8 cellular contexts compared by ENCODE assay signal in genomic region chr9:127877566-127877998, GRCh38. TPM values are rescaled to one million over a fixed set of nuclear protein-coding genes. Genes with fewer than 3 reads are reported as not detected.
DNase-seq lines count a peak whose midpoint lies in the region; ATAC-seq, FAIRE-seq and TF ChIP-seq lines count a peak whose summit lies in the region.

Gene AK1, minus strand, starts transcription at chr9:127877675. Its CDS starts 3,058 bp downstream, at chr9:127874617.

- DNase-seq in CD8-positive, alpha-beta T cell, result no peak
- DNase-seq in LNCaP clone FGC (ENCODE audit: low read depth) (no peak), fibroblast of peridontal ligament (ENCODE audit: extremely low read depth) (peak; percentile 39), urothelium cell line (ENCODE audit: low spot score) (peak; percentile 76)

- H3K4me1 ChIP-seq in CD8-positive, alpha-beta T cell (ENCODE audit: insufficient read depth, low read length), result peaks cover 10% of the 10 kb centered on the region
- peaks cover 11 to 50% of the 10 kb centered on the region in 2 donors for H3K4me1 ChIP-seq in muscle layer of duodenum (ENCODE audit: control insufficient read depth in 1 of 2, insufficient read depth in 2 of 2, low read length in 2 of 2)

- H3K4me3 ChIP-seq in CD8-positive, alpha-beta T cell (ENCODE audit: low read depth, low read length), result no peak within 1 kb of the TSS
- H3K4me3 ChIP-seq in LNCaP clone FGC (ENCODE audit: low read depth, low read length), result peak within 1 kb of the TSS; percentile 65
- peak within 1 kb of the TSS; percentile 60 to 68 for H3K4me3 ChIP-seq in muscle layer of duodenum (ENCODE audit: low read depth in 1 of 2, low read length in 2 of 2)

- intact Hi-C loops in CD8-positive, alpha-beta T cell (cut with DNase I, micrococcal nuclease), result no loop called here

- H3K27ac Mint-ChIP-seq in CD8-positive, alpha-beta T cell, result no peak within 1 kb of the TSS

- no peaks in the 10 kb centered on the region for H3K36me3 ChIP-seq in CD8-positive, alpha-beta T cell (ENCODE audit: insufficient read depth, low read length)
- H3K36me3 ChIP-seq in muscle layer of duodenum (ENCODE audit: control insufficient read depth in 1 of 2, insufficient read depth in 2 of 2, low read length in 2 of 2), result peaks cover 0 to 4% of the 10 kb centered on the region in 2 donors

- FAIRE-seq in urothelium cell line (lab: Jason Lieb, UNC), result no peak

- no peaks in the 10 kb centered on the region for H3K9me3 Mint-ChIP-seq in CD8-positive, alpha-beta T cell

- H3K9me3 ChIP-seq in CD8-positive, alpha-beta T cell (ENCODE audit: low read length), result no peaks in the 10 kb centered on the region
- H3K9me3 ChIP-seq in muscle layer of duodenum (ENCODE audit: control insufficient read depth in 1 of 2, low read length in 2 of 2), result no peaks in the 10 kb centered on the region

- POLR2A ChIA-PET in CD8-positive, alpha-beta T cell (lab: Charles Lee), result interaction anchor here (1.3 kb wide), 1 partner anchor 13 kb away, joined by 3 read pairs; no protein-coding TSS in a partner anchor

- H3K27me3 Mint-ChIP-seq in CD8-positive, alpha-beta T cell (ENCODE audit: low read depth), result peaks cover 9% of the 10 kb centered on the region

- H3K4me1 Mint-ChIP-seq in CD8-positive, alpha-beta T cell (ENCODE audit: low read depth), result peaks cover 4% of the 10 kb centered on the region

- CTCF ChIA-PET in CD8-positive, alpha-beta T cell (lab: Charles Lee), result interaction anchor here (1.2 to 2.5 kb wide), 3 partner anchors 8 to 143 kb away, joined by 3 to 12 read pairs (median 10); partner anchors contain the start of gene TOR2A

- no peaks in the 10 kb centered on the region for H3K27me3 ChIP-seq in CD8-positive, alpha-beta T cell (ENCODE audit: insufficient read depth, low read length)
- H3K27me3 ChIP-seq in muscle layer of duodenum (ENCODE audit: low read depth, low read length), result no peaks in the 10 kb centered on the region

- H3K4me3 Mint-ChIP-seq in CD8-positive, alpha-beta T cell, result peak within 1 kb of the TSS; percentile 32

- no peak for TF ChIP-seq CTCF in CD8-positive, alpha-beta T cell (IDR thresholded peaks at IDR 0.05)
- TF ChIP-seq CTCF in LNCaP clone FGC (IDR thresholded peaks at IDR 0.05; ENCODE audit: control insufficient read depth, extremely low read depth, insufficient read depth) (no peak), VCaP (conservative IDR thresholded peaks at IDR 0.05) (no peak)

- ATAC-seq in CD8-positive, alpha-beta T cell, result no peak
- ATAC-seq in HG03521 (IDR thresholded peaks at IDR 0.05; ENCODE audit: unreplicated experiment) (no peak), HG02981 (IDR thresholded peaks at IDR 0.05; ENCODE audit: unreplicated experiment) (no peak)

- no peak within 1 kb of the TSS for H3K27ac ChIP-seq in CD8-positive, alpha-beta T cell (ENCODE audit: low read depth, low read length)
- H3K27ac ChIP-seq in VCaP (peak within 1 kb of the TSS; percentile 83), muscle layer of duodenum (ENCODE audit: low read length) (peak within 1 kb of the TSS; percentile 39)

- H3K36me3 Mint-ChIP-seq in CD8-positive, alpha-beta T cell, result peaks cover 2% of the 10 kb centered on the region

RNA-seq across cellular contexts. Expression of gene AK1, which starts in this region (rescaled TPM):
- total RNA-seq in CD8-positive, alpha-beta T cell, result 10 to 100 TPM; 34.8 to 35.2 TPM

Comparison
In these comparisons a context has a peak if more than half of its experiments do, and no peak if none do; other contexts are left out.
1. DNase-seq: peak in fibroblast of peridontal ligament (single experiment) and urothelium cell line (single experiment); none in CD8-positive, alpha-beta T cell (0 of 7) and LNCaP clone FGC (single experiment).